Comparison of ENCODE assay signal across 14 cellular contexts in the genomic region with DNA sequence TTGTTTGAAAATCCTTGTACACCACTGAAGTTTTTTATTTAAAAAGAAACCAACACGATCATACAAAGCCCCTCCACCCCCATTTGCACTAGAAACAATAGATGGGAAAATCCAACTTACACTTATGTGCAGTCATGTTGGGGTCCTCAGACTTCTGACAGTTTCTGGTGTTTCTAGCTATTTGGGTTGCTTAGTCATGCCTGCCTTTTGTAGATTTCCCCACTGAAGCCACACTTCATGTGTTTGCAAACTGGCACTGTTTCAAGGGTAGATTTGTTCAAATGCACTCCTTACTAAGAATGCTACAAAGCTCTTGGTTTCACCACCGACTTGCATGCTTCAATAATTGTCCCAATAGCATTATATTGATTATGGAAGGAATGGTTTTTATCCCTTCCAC. TPM values are rescaled to one million over a fixed set of nuclear protein-coding genes. Genes with fewer than 3 reads are reported as not detected.
DNase-seq lines count a peak whose midpoint lies in the region; ATAC-seq, FAIRE-seq and TF ChIP-seq lines count a peak whose summit lies in the region.
"Had no signal": no experiment of that assay in that cellular context is flagged by ENCODE, and none has a peak within 500 bp of the region (broad histone marks: within the 10 kb centered on the region; RNA-seq: fewer than 3 reads in every experiment).

No MANE protein-coding gene starts in this region.

- H3K27ac ChIP-seq in Peyer's patch (no peak overlapping the region), psoas muscle (no peak overlapping the region), Karpas-422 (ENCODE audit: low read length) (no peak overlapping the region), pancreas (no peak overlapping the region)

- 62 to 72% (median 69%) methylated on average over 2 of the region's 2 CpGs for WGBS in psoas muscle, 3 donors
- 11 to 20% methylated on average over 2 of the region's 2 CpGs for WGBS in pancreas, 2 donors

- H3K4me1 ChIP-seq in Peyer's patch (peaks cover 0 to 11% (median 0%) of the 10 kb centered on the region in 4 donors), psoas muscle (no peaks in the 10 kb centered on the region), Karpas-422 (ENCODE audit: low read length) (no peaks in the 10 kb centered on the region), pancreas (peaks cover 8 to 23% (median 14%) of the 10 kb centered on the region in 3 donors)

- H3K27me3 ChIP-seq in Peyer's patch (no peaks in the 10 kb centered on the region), psoas muscle (ENCODE audit: insufficient read depth in 3 of 3, low read length in 2 of 3) (no peaks in the 10 kb centered on the region), Karpas-422 (ENCODE audit: low read length) (no peaks in the 10 kb centered on the region), pancreas (no peaks in the 10 kb centered on the region)

- TF ChIP-seq CTCF in Peyer's patch (IDR thresholded peaks at IDR 0.05): no peak
- no peak for TF ChIP-seq CTCF in psoas muscle (IDR thresholded peaks at IDR 0.05)
- no peak for TF ChIP-seq CTCF in pancreas (IDR thresholded peaks at IDR 0.05)

- H4K20me1 ChIP-seq in Karpas-422 (ENCODE audit: insufficient read depth, low read depth, low read length): no peaks in the 10 kb centered on the region

- ATAC-seq in psoas muscle: no peak
- no peak for ATAC-seq in pancreas

- no peak overlapping the region for H2AFZ ChIP-seq in Karpas-422 (ENCODE audit: low read length)

- H3K79me2 ChIP-seq in Karpas-422 (ENCODE audit: low read length): no peaks in the 10 kb centered on the region

- intact Hi-C loops in psoas muscle (cut with DNase I) (no loop called here), pancreas (cut with DNase I) (no loop called here)

- H3K4me2 ChIP-seq in Karpas-422 (ENCODE audit: low read depth, low read length, poor library complexity, severe bottlenecking): no peak overlapping the region

- H3K9ac ChIP-seq in Karpas-422 (ENCODE audit: low read length): no peak overlapping the region

- no peak for FAIRE-seq in pancreas (lab: Jason Lieb, UNC)
- FAIRE-seq: bronchial epithelial cell had no signal

- H3K9me3 ChIP-seq in Peyer's patch: no peaks in the 10 kb centered on the region
- peaks cover 3% of the 10 kb centered on the region for H3K9me3 ChIP-seq in psoas muscle
- H3K9me3 ChIP-seq in Karpas-422 (ENCODE audit: low read length): no peaks in the 10 kb centered on the region
- H3K9me3 ChIP-seq in pancreas: no peaks in the 10 kb centered on the region

- H3K36me3 ChIP-seq in Peyer's patch: no peaks in the 10 kb centered on the region
- no peaks in the 10 kb centered on the region for H3K36me3 ChIP-seq in psoas muscle (ENCODE audit: insufficient read depth in 1 of 2, low read depth in 1 of 2)
- H3K36me3 ChIP-seq in Karpas-422 (ENCODE audit: insufficient read depth, low read length): no peaks in the 10 kb centered on the region
- H3K36me3 ChIP-seq in pancreas: no peaks in the 10 kb centered on the region

- no peaks in the 10 kb centered on the region for H3K9me2 ChIP-seq in Karpas-422 (replicated peaks; ENCODE audit: insufficient read depth, low read length)

- no peak for TF ChIP-seq POLR2A in Peyer's patch (IDR thresholded peaks at IDR 0.05)

- H3K4me3 ChIP-seq in Peyer's patch: peak overlapping the region in 3 of 4 donors; percentile 48 to 96 (median 90)
- H3K4me3 ChIP-seq in psoas muscle: peak overlapping the region; percentile 88
- no peak overlapping the region for H3K4me3 ChIP-seq in Karpas-422 (ENCODE audit: low read length)
- H3K4me3 ChIP-seq in pancreas: peak overlapping the region in 2 of 4 donors; percentile 75 to 78

- DNase-seq in DMS53 (lab: John Stamatoyannopoulos, UW) (peak; percentile 48), DMS53 treated with DMSO at 0.1 percent for 48 hours (lab: John Stamatoyannopoulos, UW; ENCODE audit: unreplicated experiment) (no peak), Peyer's patch (no peak), glomerular visceral epithelial cell (ENCODE audit: extremely low spot score) (peak; percentile 21), psoas muscle (no peak), Karpas-422 (no peak), pancreas (no peak), NAMALWA (ENCODE audit: low spot score) (no peak)
- DNase-seq: 8988T; activated CD4-positive, CD25-positive, alpha-beta regulatory T cell treated with anti-CD3 and anti-CD28 coated beads, Interleukin-2, amount 50 U/mL, for 72 hours; activated T-cell treated with anti-CD3 and anti-CD28 coated beads, Interleukin-2, amount 50 U/mL, for 48 hours; occipital lobe; stimulated activated CD4-positive, alpha-beta T cell treated with anti-CD3 and anti-CD28 coated beads, Interleukin-4, amount 100 ng/mL, for 1 hour had no signal

RNA-seq across cellular contexts. Expression of a gene that starts 1.5 kb away (rescaled TPM):
- total RNA-seq in Peyer's patch (100 to 1,000 TPM in 2 of 4 donors, 10 to 100 TPM in 2; 54.5 to 114 (median 84.8) TPM), psoas muscle (1 to 10 TPM; 3.5 to 9.7 (median 4.2) TPM), pancreas (10 to 100 TPM in 5 of 6 donors, 1 to 10 TPM in 1; 6.7 to 22.1 (median 12.1) TPM)
- polyA plus RNA-seq in psoas muscle (1 to 10 TPM; 4.2 to 5.5 (median 4.5) TPM), pancreas (10 to 100 TPM in 1 of 2 donors, 1 to 10 TPM in 1; 6.1 to 11.7 TPM)
- not detected in 2 replicates for total RNA-seq in Karpas-422 (2014; rRNA removed; shearing (Covaris generic); ENCODE audit: low replicate concordance)

Comparison
In these comparisons a context has a peak if more than half of its experiments do, and no peak if none do; other contexts are left out.
1. DNase-seq: peak in DMS53 (single experiment) and glomerular visceral epithelial cell (single experiment); none in DMS53 treated with DMSO at 0.1 percent for 48 hours (single experiment), Peyer's patch (0 of 3), psoas muscle (0 of 2), Karpas-422 (single experiment), pancreas (0 of 6) and NAMALWA (single experiment).